In genomic region chr12:5391638-5392037, GRCh38 we compare ENCODE assay signal across 24 cellular contexts. TPM values are rescaled to one million over a fixed set of nuclear protein-coding genes. Genes with fewer than 3 reads are reported as not detected.
A peak's percentile ranks its signal among the peaks of the same experiment; 100 is the strongest.
DNase-seq lines count a peak whose midpoint lies in the region; ATAC-seq, FAIRE-seq and TF ChIP-seq lines count a peak whose summit lies in the region.
"Had no signal": no experiment of that assay in that cellular context is flagged by ENCODE, and none has a peak within 500 bp of the region (broad histone marks: within the 10 kb centered on the region; RNA-seq: fewer than 3 reads in every experiment).

No MANE protein-coding gene starts in this region.

- H3K79me2 ChIP-seq in hepatocyte = no peaks in the 10 kb centered on the region

- H3K9me3 ChIP-seq in hepatocyte (ENCODE audit: low read depth) = no peaks in the 10 kb centered on the region
- H3K9me3 ChIP-seq: colonic mucosa, SJCRH30 had no signal

- no peaks in the 10 kb centered on the region for H3K9me2 ChIP-seq in hepatocyte (replicated peaks; ENCODE audit: insufficient read depth)

- FAIRE-seq in GM12891 (lab: Jason Lieb, UNC) = no peak
- FAIRE-seq: keratinocyte had no signal

- TF ChIP-seq POLR2A in GM12891 (IDR thresholded peaks at IDR 0.05; ENCODE audit: low read depth, low read length) = no peak

- H4K20me1 ChIP-seq in hepatocyte (ENCODE audit: insufficient read depth, poor library complexity, severe bottlenecking) = no peaks in the 10 kb centered on the region

- no peak for TF ChIP-seq CTCF in 22Rv1 (IDR thresholded peaks at IDR 0.05)
- TF ChIP-seq CTCF in hepatocyte (IDR thresholded peaks at IDR 0.05; ENCODE audit: poor library complexity) = no peak

- no peak overlapping the region for H3K4me2 ChIP-seq in hepatocyte

- DNase-seq in Daoy (ENCODE audit: low read depth) (peak; percentile 67), OCI-M1 (lab: John Stamatoyannopoulos, UW) (peak; percentile 1), hepatocyte (ENCODE audit: low spot score) (peak; percentile 44), MV-4-11 (lab: John Stamatoyannopoulos, UW) (no peak), DMS 273 treated with DMSO at 0.1 percent for 48 hours (lab: John Stamatoyannopoulos, UW) (no peak), GM12891 (ENCODE audit: insufficient read length, low spot score) (no peak)
- DNase-seq: activated CD8-positive, alpha-beta memory T cell treated with anti-CD3 and anti-CD28 coated beads, Interleukin-2, amount 50 U/mL, for 48 hours; colonic mucosa; DMS79; naive B cell; NCI-H1436; NCI-H2171 treated with DMSO at 0.1 percent for 48 hours; NCI-H526; PC-3; SJCRH30; T-helper 2 cell had no signal

- no peak overlapping the region for H2AFZ ChIP-seq in hepatocyte

- H3K4me1 ChIP-seq in hepatocyte (ENCODE audit: insufficient read depth) = peaks cover 9% of the 10 kb centered on the region

- no peak for ATAC-seq in GM19328 (IDR thresholded peaks at IDR 0.05; ENCODE audit: unreplicated experiment)
- ATAC-seq: PC-3 had no signal

- WGBS in hepatocyte (ENCODE audit: low lambda C conversion rate, missing lambda C conversion rate) = 31% methylated on average over 2 of the region's 2 CpGs

- H3K27ac ChIP-seq in 22Rv1 (peak overlapping the region; percentile 41; the same call in 1 of the 2 replicates), hepatocyte (peak overlapping the region; percentile 86)
- H3K27ac ChIP-seq: colonic mucosa, SJCRH30, VCaP had no signal

- no peak overlapping the region for H3K4me3 ChIP-seq in hepatocyte
- H3K4me3 ChIP-seq: colonic mucosa, SJCRH30 had no signal

- no peaks in the 10 kb centered on the region for H3K36me3 ChIP-seq in hepatocyte (replicated peaks; ENCODE audit: insufficient read depth, low read depth)
- H3K36me3 ChIP-seq: colonic mucosa, SJCRH30 had no signal

- H3K27me3 ChIP-seq in hepatocyte = no peaks in the 10 kb centered on the region
- H3K27me3 ChIP-seq: colonic mucosa, SJCRH30 had no signal

TF ChIP-seq in GM12891, 5 proteins besides CTCF, POLR2A, EP300 and RAD21:
- TF ChIP-seq SPI1 (IDR thresholded peaks at IDR 0.05; ENCODE audit: low read depth, low read length) (no peak), PAX5 (IDR thresholded peaks at IDR 0.05; ENCODE audit: insufficient read depth, low read length, severe bottlenecking) (no peak)

RNA-seq across cellular contexts. Expression of gene NTF3, which starts 40.3 kb away (rescaled TPM):
- 12.7 and 25.3 TPM in 2 replicates for total RNA-seq in Daoy (2014; rRNA removed; shearing (Covaris generic))
- total RNA-seq in hepatocyte = 5.0 and 6.9 TPM in 2 replicates
- polyA plus RNA-seq in hepatocyte = 6.3 and 7.1 TPM in 2 replicates
- polyA plus RNA-seq in GM12891 (2012; ENCODE audit: low read depth, missing spikeins) = not detected
- total RNA-seq: A673, omental fat pad, PC-3, subcutaneous adipose tissue had no signal
- polyA plus RNA-seq: CD14-positive monocyte, keratinocyte had no signal

Comparison
In these comparisons a context has a peak if more than half of its experiments do, and no peak if none do; other contexts are left out.
1. DNase-seq: peak in Daoy (single experiment), OCI-M1 (single experiment) and hepatocyte (single experiment); none in MV-4-11 (single experiment), DMS 273 treated with DMSO at 0.1 percent for 48 hours (single experiment) and GM12891 (single experiment).